ENCODE assay signal across 16 cellular contexts in genomic region chr4:54558889-54559682, GRCh38.
DNase-seq lines count a peak whose midpoint lies in the region; ATAC-seq and TF ChIP-seq lines count a peak whose summit lies in the region.
"Had no signal": no experiment of that assay in that cellular context is flagged by ENCODE, and none has a peak within 500 bp of the region (broad histone marks: within the 10 kb centered on the region; RNA-seq: fewer than 3 reads in every experiment).

No MANE protein-coding gene starts in this region.

- H3K4me2 ChIP-seq in PC-3 (ENCODE audit: low read length), result no peak overlapping the region

- no peak overlapping the region for H3K27ac ChIP-seq in PC-3 (ENCODE audit: low read length)
- peak overlapping the region; percentile 41 for H3K27ac ChIP-seq in colonic mucosa
- H3K27ac ChIP-seq: GM23248, HL-60 had no signal

- in situ Hi-C loops in KBM-7 (cut with MboI; ENCODE audit: low pct_unique_long_range_greater_than_20kb, low sequenced_read_pairs), result no loop called here

- H3K9me2 ChIP-seq in PC-3 (replicated peaks; ENCODE audit: low read length), result no peaks in the 10 kb centered on the region

- H4K20me1 ChIP-seq in PC-3 (ENCODE audit: low read length), result no peaks in the 10 kb centered on the region

- H3F3A ChIP-seq in PC-3 (ENCODE audit: low read length, unreplicated experiment), result no peaks in the 10 kb centered on the region

- no peaks in the 10 kb centered on the region for H3K79me2 ChIP-seq in PC-3 (ENCODE audit: low read length)

- peak; percentile 30 for DNase-seq in PC-3
- DNase-seq in colonic mucosa, result no peak
- DNase-seq in kidney tubule cell (ENCODE audit: low spot score), result peak; percentile 95
- DNase-seq in renal cortical epithelial cell (ENCODE audit: low read depth), result peak; percentile 98
- no peak for DNase-seq in KBM-7
- no peak for DNase-seq in NCI-H774 (lab: John Stamatoyannopoulos, UW)
- no peak for DNase-seq in effector CD8-positive, alpha-beta T cell (lab: John Stamatoyannopoulos, UW)
- DNase-seq: AML-193, COR-L47, GM23248, HCEC 1CT, NCI-H187, NCI-H345, SHP77 treated with DMSO at 0.1 percent for 48 hours had no signal

- ATAC-seq in PC-3, result no peak
- ATAC-seq in HG02885 (IDR thresholded peaks at IDR 0.05; ENCODE audit: poor library complexity, unreplicated experiment), result no peak

- BruUV-seq in PC-3 (replicated peaks; lab: Mats Ljungman, UMichigan), result no TSS peak

- intact Hi-C loops in PC-3 (cut with micrococcal nuclease), result no loop called here
- intact Hi-C loops in colonic mucosa (cut with DNase I), result no loop called here

- H3K4me3 ChIP-seq in PC-3 (ENCODE audit: low read length) (no peak overlapping the region), colonic mucosa (no peak overlapping the region)
- H3K4me3 ChIP-seq: GM23248 had no signal

- H3K4me1 ChIP-seq in PC-3 (ENCODE audit: insufficient read depth, low read length) (no peaks in the 10 kb centered on the region), colonic mucosa (no peaks in the 10 kb centered on the region)

- no peak overlapping the region for H3K9ac ChIP-seq in PC-3 (ENCODE audit: low read length)
- H3K9ac ChIP-seq in colonic mucosa (ENCODE audit: low read depth in 2 of 2, low read length in 2 of 2), result no peak overlapping the region
- H3K9ac ChIP-seq: GM23248 had no signal

- TF ChIP-seq CTCF in PC-3 (conservative IDR thresholded peaks at IDR 0.05; ENCODE audit: low read depth, low read length), result no peak
- TF ChIP-seq CTCF in colonic mucosa (IDR thresholded peaks at IDR 0.05), result no peak

- H2AFZ ChIP-seq in PC-3 (ENCODE audit: low read length), result no peak overlapping the region
- H2AFZ ChIP-seq: GM23248 had no signal

- CTCF ChIA-PET in PC-3 (lab: Charles Lee), result no interaction called here

- H3K36me3 ChIP-seq in PC-3 (ENCODE audit: low read depth, low read length), result no peaks in the 10 kb centered on the region
- no peaks in the 10 kb centered on the region for H3K36me3 ChIP-seq in colonic mucosa

- H3K9me3 ChIP-seq in PC-3 (ENCODE audit: low read length) (no peaks in the 10 kb centered on the region), colonic mucosa (no peaks in the 10 kb centered on the region)

- H3K27me3 ChIP-seq in PC-3 (ENCODE audit: low read length) (peaks cover 13% of the 10 kb centered on the region), colonic mucosa (no peaks in the 10 kb centered on the region)

- POLR2A ChIA-PET in PC-3 (lab: Charles Lee; ENCODE audit: unreplicated experiment), result no interaction called here

Comparison
In these comparisons a context has a peak if more than half of its experiments do, and no peak if none do; other contexts are left out.
1. DNase-seq: peak in PC-3 (single experiment), kidney tubule cell (single experiment) and renal cortical epithelial cell (single experiment); none in colonic mucosa (single experiment), KBM-7 (single experiment), NCI-H774 (single experiment) and effector CD8-positive, alpha-beta T cell (single experiment).